In genomic region chr11:112073941-112074811, GRCh38 we compare ENCODE assay signal across 8 cellular contexts. TPM values are rescaled to one million over a fixed set of nuclear protein-coding genes. Genes with fewer than 3 reads are reported as not detected.
DNase-seq lines count a peak whose midpoint lies in the region; ATAC-seq and TF ChIP-seq lines count a peak whose summit lies in the region.

Gene NKAPD1 (plus strand): TSS chr11:112074299. CDS start chr11:112075575, 1,276 bp downstream.
Gene PIH1D2 (minus strand): TSS chr11:112074017. CDS start chr11:112073174, 843 bp downstream.

- peak; percentile 86 for ATAC-seq in GM18868 (IDR thresholded peaks at IDR 0.05; ENCODE audit: unreplicated experiment)
- ATAC-seq in HG03108 (IDR thresholded peaks at IDR 0.05; ENCODE audit: unreplicated experiment), result peak; percentile 74

- H3K4me3 ChIP-seq in WI38 (ENCODE audit: low read depth, low read length), result peak within 1 kb of the TSS; percentile 99
- peak within 1 kb of the TSS; percentile 75 to 87 for H3K4me3 ChIP-seq in cardiac fibroblast (replicated peaks in 1 of 2; ENCODE audit: low read depth in 2 of 2, low read length in 2 of 2)
- peak within 1 kb of the TSS; percentile 79 to 94 (median 90) for H3K4me3 ChIP-seq in spleen

- intact Hi-C loops in spleen (cut with DNase I; ENCODE audit: low total_unique reads), result no loop called here

- 0 to 1% (median 0%) methylated on average over 29 to 43 of the region's 43 CpGs for WGBS in spleen, 5 donors

- peak in 1 of 3 donors; percentile 33 for TF ChIP-seq POLR2A in spleen (IDR thresholded peaks at IDR 0.05)

- in situ Hi-C loops in ACHN (cut with HindIII; ENCODE audit: low pct_ligation_motif_present, low pct_unique_long_range_greater_than_20kb, low sequenced_read_pairs), result no loop called here

- TF ChIP-seq CTCF in WI38 (IDR thresholded peaks at IDR 0.05; ENCODE audit: low read depth, low read length), result no peak
- peak; percentile 13 for TF ChIP-seq CTCF in cardiac fibroblast (IDR thresholded peaks at IDR 0.05; ENCODE audit: low read depth, low read length)
- peak in 5 of 11 experiments; percentile 10 to 25 (median 17) for TF ChIP-seq CTCF in spleen (IDR thresholded peaks at IDR 0.05 in 8 of 11, conservative IDR thresholded peaks at IDR 0.05 in 3 of 11)

- DNase-seq in ACHN, result peak; percentile 82
- peak; percentile 93 for DNase-seq in NCI-H2196 treated with DMSO at 0.1 percent for 48 hours (lab: John Stamatoyannopoulos, UW; ENCODE audit: unreplicated experiment)
- peak; percentile 96 for DNase-seq in cardiac fibroblast (ENCODE audit: low read depth in 2 of 2)
- peak; percentile 95 for DNase-seq in inferior parietal cortex (ENCODE audit: extremely low spot score)
- DNase-seq in spleen, result peak; percentile 91

- H3K4me1 ChIP-seq in spleen, result peaks cover 13 to 41% (median 27%) of the 10 kb centered on the region in 6 donors

- H3K27ac ChIP-seq in spleen, result peak within 1 kb of the TSS; percentile 79 to 93 (median 88)

- H3K9me3 ChIP-seq in spleen, result no peaks in the 10 kb centered on the region

- H3K36me3 ChIP-seq in spleen, result peaks cover 0 to 38% (median 32%) of the 10 kb centered on the region in 6 donors

- H3K27me3 ChIP-seq in spleen (replicated peaks in 1 of 7), result no peaks in the 10 kb centered on the region

RNA-seq across cellular contexts. Expression of gene NKAPD1, which starts in this region (rescaled TPM):
- 10 to 100 TPM; 11.3 to 21.6 (median 13.4) TPM for total RNA-seq in spleen
- polyA plus RNA-seq in spleen, result 10 to 100 TPM; 10.1 to 15.7 (median 13.7) TPM

RNA-seq across cellular contexts. Expression of gene PIH1D2, which starts in this region (rescaled TPM):
- 1 to 10 TPM in 4 of 7 donors, under 1 TPM in 3; 0.38 to 2.2 (median 1.3) TPM for total RNA-seq in spleen
- polyA plus RNA-seq in spleen, result under 1 TPM; 0.18 to 0.70 (median 0.63) TPM

Comparison
In these comparisons a context has a peak if more than half of its experiments do, and no peak if none do; other contexts are left out.
1. Peak in every context shown above with its lines: DNase-seq, ATAC-seq, H3K4me3 ChIP-seq and H3K27ac ChIP-seq.